Comparison of ENCODE assay signal across 29 cellular contexts in the genomic region with DNA sequence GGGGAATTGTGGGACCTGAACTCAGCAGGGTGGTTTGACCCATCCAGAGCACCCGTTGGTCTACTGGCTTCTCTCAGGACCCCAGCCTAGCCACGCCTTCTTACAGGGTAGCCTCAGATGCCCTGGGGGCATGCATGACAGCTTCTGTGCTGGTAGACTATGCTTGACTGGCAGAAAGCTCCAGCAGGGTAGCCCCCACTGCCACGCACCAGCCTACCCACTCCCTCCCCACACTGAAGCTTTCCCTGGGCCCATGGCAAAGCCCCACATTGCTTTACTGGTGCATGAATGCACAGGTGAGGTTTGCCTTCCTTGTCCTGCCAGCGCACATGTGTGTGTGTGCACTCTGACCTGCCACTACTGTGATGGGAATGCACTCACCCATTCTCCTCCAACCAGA.
"Had no signal": no experiment of that assay in that cellular context is flagged by ENCODE, and none has a peak within 500 bp of the region (broad histone marks: within the 10 kb centered on the region; RNA-seq: fewer than 3 reads in every experiment).

No MANE protein-coding gene starts in this region.

- H3K27ac Mint-ChIP-seq: activated B cell treated with CpG ODN at 0.5 μM for 24 hours; activated CD4-positive, alpha-beta memory T cell treated with anti-CD3 and anti-CD28 coated beads for 36 hours; activated CD4-positive, alpha-beta T cell treated with anti-CD3 and anti-CD28 coated beads, Interleukin-2, amount 10 ng/mL, durations not matched to agents 24 days and 14 days; activated naive CD4-positive, alpha-beta T cell treated with anti-CD3 and anti-CD28 coated beads for 36 hours; activated naive CD8-positive, alpha-beta T cell; activated T-helper 17 cell treated with anti-CD3 and anti-CD28 coated beads, Interleukin-2, amount 50 U/mL, for 72 hours; brain had no signal

- H3K4me1 ChIP-seq: Peyer's patch, SJCRH30 had no signal

- H3K9me3 Mint-ChIP-seq: activated CD4-positive, alpha-beta T cell treated with anti-CD3 and anti-CD28 coated beads, Interleukin-2, amount 10 ng/mL, durations not matched to agents 24 days and 14 days; activated naive CD4-positive, alpha-beta T cell treated with anti-CD3 and anti-CD28 coated beads for 36 hours; brain had no signal

- H3K9me3 ChIP-seq: MG63, Peyer's patch, SJCRH30, SK-N-SH had no signal

- H3K27me3 Mint-ChIP-seq: activated B cell treated with CpG ODN at 0.5 μM for 24 hours; activated CD4-positive, alpha-beta memory T cell treated with anti-CD3 and anti-CD28 coated beads for 36 hours; activated CD4-positive, alpha-beta T cell treated with anti-CD3 and anti-CD28 coated beads, Interleukin-2, amount 10 ng/mL, durations not matched to agents 24 days and 14 days; activated naive CD8-positive, alpha-beta T cell; activated T-helper 17 cell treated with anti-CD3 and anti-CD28 coated beads, Interleukin-2, amount 50 U/mL, for 72 hours; brain; central memory CD8-positive, alpha-beta T cell had no signal

- H3K9ac ChIP-seq: KMS-11, SK-N-SH had no signal

- FAIRE-seq: astrocyte had no signal

- H3K27me3 ChIP-seq: MG63, Peyer's patch, SJCRH30 had no signal

- ATAC-seq: activated T-cell treated with anti-CD3 and anti-CD28 coated beads, Interleukin-2, amount 50 U/mL, for 4 hours; activated T-helper 17 cell treated with anti-CD3 and anti-CD28 coated beads, Interleukin-2, amount 50 U/mL, for 72 hours had no signal

- H3K4me1 Mint-ChIP-seq: activated B cell treated with CpG ODN at 0.5 μM for 24 hours; activated CD4-positive, alpha-beta T cell treated with anti-CD3 and anti-CD28 coated beads, Interleukin-2, amount 10 ng/mL, durations not matched to agents 24 days and 14 days; activated T-helper 17 cell treated with anti-CD3 and anti-CD28 coated beads, Interleukin-2, amount 50 U/mL, for 72 hours; brain; central memory CD8-positive, alpha-beta T cell had no signal

- H3K36me3 Mint-ChIP-seq: activated CD4-positive, alpha-beta memory T cell treated with anti-CD3 and anti-CD28 coated beads for 36 hours; activated naive CD8-positive, alpha-beta T cell; brain had no signal

- H3K27ac ChIP-seq: KMS-11, Peyer's patch, RWPE1, SJCRH30 had no signal

- H3K4me3 Mint-ChIP-seq: activated B cell treated with CpG ODN at 0.5 μM for 24 hours; activated CD4-positive, alpha-beta memory T cell treated with anti-CD3 and anti-CD28 coated beads for 36 hours; activated CD4-positive, alpha-beta T cell treated with anti-CD3 and anti-CD28 coated beads, Interleukin-2, amount 10 ng/mL, durations not matched to agents 24 days and 14 days; activated naive CD4-positive, alpha-beta T cell treated with anti-CD3 and anti-CD28 coated beads for 36 hours; activated naive CD8-positive, alpha-beta T cell; activated T-cell treated with anti-CD3 and anti-CD28 coated beads, Interleukin-2, amount 50 U/mL, for 4 hours; activated T-helper 17 cell treated with anti-CD3 and anti-CD28 coated beads, Interleukin-2, amount 50 U/mL, for 72 hours; brain; central memory CD8-positive, alpha-beta T cell had no signal

- H3K4me2 ChIP-seq: KMS-11, SK-N-SH had no signal

- H3K9me2 ChIP-seq: SK-N-SH had no signal

- DNase-seq: activated B cell treated with CpG ODN at 0.5 μM for 24 hours; activated CD4-positive, alpha-beta memory T cell treated with anti-CD3 and anti-CD28 coated beads for 36 hours; activated CD4-positive, alpha-beta T cell treated with anti-CD3 and anti-CD28 coated beads for 1 hour; activated CD4-positive, alpha-beta T cell treated with anti-CD3 and anti-CD28 coated beads, Interleukin-2, amount 10 ng/mL, durations not matched to agents 24 days and 14 days; activated CD8-positive, alpha-beta memory T cell treated with anti-CD3 and anti-CD28 coated beads for 24 hours; activated gamma-delta T cell; activated naive CD4-positive, alpha-beta T cell treated with anti-CD3 and anti-CD28 coated beads for 36 hours; activated T-cell treated with anti-CD3 and anti-CD28 coated beads, Interleukin-2, amount 50 U/mL, for 4 hours; amygdala; MG63; MV-4-11; NCI-H1105; NCI-H146; NCI-H187 treated with DMSO at 0.1 percent for 48 hours; NCI-H2171 treated with DMSO at 0.1 percent for 48 hours; NCI-H226; NCI-H526; OCI-M1; Peyer's patch; Right ventricle myocardium superior; SJCRH30; SK-N-SH had no signal

- H3K4me3 ChIP-seq: MG63, Peyer's patch, SJCRH30 had no signal

- H3K36me3 ChIP-seq: MG63, Peyer's patch, SJCRH30 had no signal
